ENCODE assay signal across 36 cellular contexts in the genomic region with DNA sequence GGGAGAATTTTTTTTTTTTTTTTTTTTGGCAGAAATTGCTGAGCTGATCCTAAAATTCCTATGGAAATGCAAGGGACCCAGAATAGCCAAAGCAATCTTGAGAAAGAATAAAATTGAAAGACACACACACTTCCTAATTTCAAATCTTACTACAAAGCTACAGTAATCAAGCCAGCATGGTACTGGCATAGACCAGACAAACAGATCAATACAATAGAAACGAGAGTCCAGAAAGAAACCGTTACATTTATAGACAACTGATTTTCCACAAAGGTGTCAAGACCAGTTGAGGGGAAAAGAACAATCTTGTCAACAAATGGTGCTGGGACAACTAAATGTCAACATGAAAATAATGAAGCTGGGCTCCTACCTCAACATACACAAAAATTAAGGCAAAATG.
"Had no signal": no experiment of that assay in that cellular context is flagged by ENCODE, and none has a peak within 500 bp of the region (broad histone marks: within the 10 kb centered on the region; RNA-seq: fewer than 3 reads in every experiment).

No MANE protein-coding gene starts in this region.

- H3K36me3 ChIP-seq: adrenal gland, brain microvascular endothelial cell, breast epithelium had no signal

- H3K27me3 ChIP-seq: adrenal gland, body of pancreas, brain microvascular endothelial cell, breast epithelium had no signal

- H3K4me3 Mint-ChIP-seq: activated CD4-positive, alpha-beta memory T cell treated with anti-CD3 and anti-CD28 coated beads, Interleukin-2, amount 10 ng/mL, durations not matched to agents 7 days and 5 days; activated CD4-positive, alpha-beta T cell treated with anti-CD3 and anti-CD28 coated beads for 36 hours; activated CD4-positive, alpha-beta T cell treated with anti-CD3 and anti-CD28 coated beads, Interleukin-2, amount 10 ng/mL, durations not matched to agents 7 days and 5 days; activated CD8-positive, alpha-beta memory T cell treated with anti-CD3 and anti-CD28 coated beads, Interleukin-2, amount 10 ng/mL, durations not matched to agents 7 days and 5 days; activated CD8-positive, alpha-beta T cell treated with anti-CD3 and anti-CD28 coated beads, Interleukin-2, amount 10 ng/mL, durations not matched to agents 7 days and 5 days; activated naive CD4-positive, alpha-beta T cell treated with anti-CD3 and anti-CD28 coated beads for 36 hours; activated naive CD8-positive, alpha-beta T cell treated with anti-CD3 and anti-CD28 coated beads for 36 hours; activated T-helper 1 cell treated with anti-CD3 and anti-CD28 coated beads, Interleukin-12 subunit alpha, Interleukin-12 subunit beta, Interleukin-2, Interleukin-4 antibody, amounts not matched to agents 30 ng/mL and 10 ng/mL and 1 ng/mL, durations not matched to agents 14 hours and 24 hours and 36 hours; activated T-helper 17 cell treated with anti-CD3 and anti-CD28 coated beads, Interleukin-2, amount 50 U/mL, for 72 hours; T-cell; T-helper 2 cell treated with Interferon-gamma antibody and Interleukin-4, amounts not matched to agents 5 μg/mL and 100 μg/mL, for 36 hours had no signal

- H3K27ac Mint-ChIP-seq: activated CD4-positive, alpha-beta memory T cell treated with anti-CD3 and anti-CD28 coated beads, Interleukin-2, amount 10 ng/mL, durations not matched to agents 7 days and 5 days; activated CD4-positive, alpha-beta T cell treated with anti-CD3 and anti-CD28 coated beads for 36 hours; activated CD4-positive, alpha-beta T cell treated with anti-CD3 and anti-CD28 coated beads, Interleukin-2, amount 10 ng/mL, durations not matched to agents 7 days and 5 days; activated CD8-positive, alpha-beta memory T cell treated with anti-CD3 and anti-CD28 coated beads, Interleukin-2, amount 10 ng/mL, durations not matched to agents 7 days and 5 days; activated CD8-positive, alpha-beta T cell treated with anti-CD3 and anti-CD28 coated beads, Interleukin-2, amount 10 ng/mL, durations not matched to agents 7 days and 5 days; activated naive CD4-positive, alpha-beta T cell treated with anti-CD3 and anti-CD28 coated beads for 36 hours; activated naive CD8-positive, alpha-beta T cell treated with anti-CD3 and anti-CD28 coated beads for 36 hours; activated T-helper 1 cell treated with anti-CD3 and anti-CD28 coated beads, Interleukin-12 subunit alpha, Interleukin-12 subunit beta, Interleukin-2, Interleukin-4 antibody, amounts not matched to agents 30 ng/mL and 10 ng/mL and 1 ng/mL, durations not matched to agents 14 hours and 24 hours and 36 hours; activated T-helper 17 cell treated with anti-CD3 and anti-CD28 coated beads, Interleukin-2, amount 50 U/mL, for 72 hours; T-cell; T-helper 2 cell treated with Interferon-gamma antibody and Interleukin-4, amounts not matched to agents 5 μg/mL and 100 μg/mL, for 36 hours had no signal

- H3K4me3 ChIP-seq: adrenal gland, body of pancreas, breast epithelium had no signal

- H3K4me1 ChIP-seq: breast epithelium had no signal

- H3K9me3 Mint-ChIP-seq: activated CD4-positive, alpha-beta memory T cell treated with anti-CD3 and anti-CD28 coated beads, Interleukin-2, amount 10 ng/mL, durations not matched to agents 7 days and 5 days; activated CD4-positive, alpha-beta T cell treated with anti-CD3 and anti-CD28 coated beads, Interleukin-2, amount 10 ng/mL, durations not matched to agents 7 days and 5 days; activated naive CD4-positive, alpha-beta T cell treated with anti-CD3 and anti-CD28 coated beads for 36 hours; activated naive CD4-positive, alpha-beta T cell treated with anti-CD3 and anti-CD28 coated beads, Interleukin-2, amount 50 U/mL, for 72 hours; activated naive CD8-positive, alpha-beta T cell treated with anti-CD3 and anti-CD28 coated beads for 36 hours; activated T-helper 1 cell treated with anti-CD3 and anti-CD28 coated beads, Interleukin-12 subunit alpha, Interleukin-12 subunit beta, Interleukin-2, Interleukin-4 antibody, amounts not matched to agents 30 ng/mL and 10 ng/mL and 1 ng/mL, durations not matched to agents 14 hours and 24 hours and 36 hours; activated T-helper 17 cell treated with anti-CD3 and anti-CD28 coated beads, Interleukin-2, amount 50 U/mL, for 72 hours; T-cell; T-helper 2 cell treated with Interferon-gamma antibody and Interleukin-4, amounts not matched to agents 5 μg/mL and 100 μg/mL, for 36 hours had no signal

- H3K27ac ChIP-seq: adrenal gland, body of pancreas, brain microvascular endothelial cell, breast epithelium, VCaP had no signal

- DNase-seq: activated CD4-positive, alpha-beta memory T cell treated with anti-CD3 and anti-CD28 coated beads, Interleukin-2, amount 10 ng/mL, durations not matched to agents 7 days and 5 days; activated CD4-positive, alpha-beta T cell treated with anti-CD3 and anti-CD28 coated beads for 1 hour; activated CD4-positive, alpha-beta T cell treated with anti-CD3 and anti-CD28 coated beads for 36 hours; activated CD4-positive, alpha-beta T cell treated with anti-CD3 and anti-CD28 coated beads for 48 hours; activated CD4-positive, alpha-beta T cell treated with anti-CD3 and anti-CD28 coated beads, Interleukin-2, amount 10 ng/mL, durations not matched to agents 7 days and 5 days; activated CD4-positive, alpha-beta T cell treated with anti-CD3 and anti-CD28 coated beads, Interleukin-2, amount 50 U/mL, for 48 hours; activated CD4-positive, CD25-positive, alpha-beta regulatory T cell; activated CD8-positive, alpha-beta memory T cell treated with anti-CD3 and anti-CD28 coated beads for 24 hours; activated CD8-positive, alpha-beta memory T cell treated with anti-CD3 and anti-CD28 coated beads, Interleukin-2, amount 10 ng/mL, durations not matched to agents 7 days and 5 days; activated CD8-positive, alpha-beta T cell treated with anti-CD3 and anti-CD28 coated beads, Interleukin-2, amount 10 ng/mL, durations not matched to agents 7 days and 5 days; activated effector memory CD4-positive, alpha-beta T cell treated with anti-CD3 and anti-CD28 coated beads, Interleukin-2, amount 50 U/mL, for 16 hours; activated gamma-delta T cell treated with Interleukin-2 at 50 U/mL for 16 hours; activated naive CD4-positive, alpha-beta T cell; activated naive CD4-positive, alpha-beta T cell treated with anti-CD3 and anti-CD28 coated beads for 36 hours; activated naive CD4-positive, alpha-beta T cell treated with anti-CD3 and anti-CD28 coated beads, Interleukin-2, amount 50 U/mL, for 16 hours; activated naive CD8-positive, alpha-beta T cell treated with anti-CD3 and anti-CD28 coated beads for 36 hours; activated T-cell treated with anti-CD3 and anti-CD28 coated beads for 4 hours; activated T-cell treated with anti-CD3 and anti-CD28 coated beads, Interleukin-2, amount 50 U/mL, for 1 hour; activated T-cell treated with anti-CD3 and anti-CD28 coated beads, Interleukin-2, amount 50 U/mL, for 48 hours; adrenal gland; amniotic stem cell; aorta; body of pancreas; brain microvascular endothelial cell; central memory CD4-positive, alpha-beta T cell; cerebellar nuclear complex; T-cell; T-helper 2 cell; T-helper 9 cell had no signal

- H3K27me3 Mint-ChIP-seq: activated CD4-positive, alpha-beta memory T cell treated with anti-CD3 and anti-CD28 coated beads, Interleukin-2, amount 10 ng/mL, durations not matched to agents 7 days and 5 days; activated CD4-positive, alpha-beta T cell treated with anti-CD3 and anti-CD28 coated beads for 36 hours; activated CD4-positive, alpha-beta T cell treated with anti-CD3 and anti-CD28 coated beads, Interleukin-2, amount 10 ng/mL, durations not matched to agents 7 days and 5 days; activated CD8-positive, alpha-beta memory T cell treated with anti-CD3 and anti-CD28 coated beads, Interleukin-2, amount 10 ng/mL, durations not matched to agents 7 days and 5 days; activated naive CD8-positive, alpha-beta T cell treated with anti-CD3 and anti-CD28 coated beads for 36 hours; activated T-helper 17 cell treated with anti-CD3 and anti-CD28 coated beads, Interleukin-2, amount 50 U/mL, for 72 hours; T-cell had no signal

- ATAC-seq: activated CD4-positive, alpha-beta T cell treated with anti-CD3 and anti-CD28 coated beads for 36 hours; activated CD4-positive, CD25-positive, alpha-beta regulatory T cell treated with anti-CD3 and anti-CD28 coated beads, Interleukin-2, amount 50 U/mL, for 24 hours; activated CD8-positive, alpha-beta memory T cell treated with anti-CD3 and anti-CD28 coated beads, Interleukin-2, amount 10 ng/mL, durations not matched to agents 7 days and 5 days; activated CD8-positive, alpha-beta T cell treated with anti-CD3 and anti-CD28 coated beads, Interleukin-2, amount 10 ng/mL, durations not matched to agents 7 days and 5 days; activated naive CD4-positive, alpha-beta T cell treated with anti-CD3 and anti-CD28 coated beads, Interleukin-2, amount 50 U/mL, for 72 hours; activated T-helper 17 cell treated with anti-CD3 and anti-CD28 coated beads, Interleukin-2, amount 50 U/mL, for 72 hours; body of pancreas; T-cell had no signal

- H3K9me3 ChIP-seq: adrenal gland, body of pancreas, breast epithelium had no signal
